In genomic region chr11:121790435-121790834, GRCh38 we compare ENCODE assay signal across 23 cellular contexts.
DNase-seq lines count a peak whose midpoint lies in the region; ATAC-seq, FAIRE-seq and TF ChIP-seq lines count a peak whose summit lies in the region.
"Had no signal": no experiment of that assay in that cellular context is flagged by ENCODE, and none has a peak within 500 bp of the region (broad histone marks: within the 10 kb centered on the region; RNA-seq: fewer than 3 reads in every experiment).

No MANE protein-coding gene starts in this region.

- H3K4me3 Mint-ChIP-seq in GM23338 (no peak overlapping the region), CD14-positive monocyte (no peak overlapping the region)
- H3K4me3 Mint-ChIP-seq: B cell; CD4-positive, CD25-positive, alpha-beta regulatory T cell; CD8-positive, alpha-beta memory T cell; HFFc6; IgD-negative memory B cell had no signal

- H3K9me2 ChIP-seq in GM23338 (ENCODE audit: insufficient read depth): peaks cover 25% of the 10 kb centered on the region

- no peaks in the 10 kb centered on the region for H3K27me3 ChIP-seq in GM23338 (ENCODE audit: insufficient read depth)
- no peaks in the 10 kb centered on the region for H3K27me3 ChIP-seq in mesendoderm (ENCODE audit: insufficient read depth, low read length, poor library complexity)
- H3K27me3 ChIP-seq: BLaER1 treated with 17β-estradiol and CSF1 and Interleukin-3, amounts not matched to agents 10 nM and 100 nM had no signal

- no peak overlapping the region for H3K56ac ChIP-seq in mesendoderm (ENCODE audit: low read length)

- no peak for FAIRE-seq in frontal cortex (lab: Jason Lieb, UNC)
- FAIRE-seq: D721Med, G401.6, GM12891, GM19239, HepG2 had no signal

- H3K27ac Mint-ChIP-seq in GM23338 (no peak overlapping the region), CD14-positive monocyte (no peak overlapping the region)
- H3K27ac Mint-ChIP-seq: B cell; CD4-positive, CD25-positive, alpha-beta regulatory T cell; CD8-positive, alpha-beta memory T cell; HFFc6; IgD-negative memory B cell had no signal

- H2AK5ac ChIP-seq in mesendoderm (ENCODE audit: low read length): no peak overlapping the region

- H3K27me3 Mint-ChIP-seq in GM23338 (ENCODE audit: insufficient read depth, low read depth, poor library complexity) (no peaks in the 10 kb centered on the region), CD14-positive monocyte (ENCODE audit: low read depth in 3 of 3) (peaks cover 0 to 2% (median 2%) of the 10 kb centered on the region in 3 donors)
- H3K27me3 Mint-ChIP-seq: CD4-positive, CD25-positive, alpha-beta regulatory T cell had no signal

- H3K36me3 ChIP-seq in GM23338 (ENCODE audit: insufficient read depth) (no peaks in the 10 kb centered on the region), mesendoderm (ENCODE audit: control insufficient read depth, insufficient read depth, low read length) (no peaks in the 10 kb centered on the region)
- H3K36me3 ChIP-seq: BLaER1 treated with 17β-estradiol and CSF1 and Interleukin-3, amounts not matched to agents 10 nM and 100 nM had no signal

- no CpG with 5 or more reads among the region's 2 CpGs for WGBS in mesendoderm (ENCODE audit: extremely low coverage, insufficient coverage, low lambda C conversion rate)

- H3F3A ChIP-seq in GM23338 (replicated peaks; ENCODE audit: low read depth): no peaks in the 10 kb centered on the region

- no peak overlapping the region for H2BK120ac ChIP-seq in mesendoderm (ENCODE audit: low read depth, low read length)

- H3K4me2 ChIP-seq in GM23338 (no peak overlapping the region), mesendoderm (ENCODE audit: low read length) (no peak overlapping the region)
- H3K4me2 ChIP-seq: BLaER1 treated with 17β-estradiol and CSF1 and Interleukin-3, amounts not matched to agents 10 nM and 100 nM had no signal

- TF ChIP-seq CTCF in GM23338 (conservative IDR thresholded peaks at IDR 0.05; ENCODE audit: low read depth in 2 of 2) (no peak), choroid plexus epithelial cell (conservative IDR thresholded peaks at IDR 0.05; ENCODE audit: low read depth, low read length) (no peak), CD14-positive monocyte (IDR thresholded peaks at IDR 0.05) (no peak)

- H3K79me1 ChIP-seq in mesendoderm (ENCODE audit: low read length): no peaks in the 10 kb centered on the region

- no peak overlapping the region for H3K9ac ChIP-seq in mesendoderm (ENCODE audit: low read length)
- H3K9ac ChIP-seq: BLaER1 treated with 17β-estradiol and CSF1 and Interleukin-3, amounts not matched to agents 10 nM and 100 nM; GM23248 had no signal

- no peak overlapping the region for H4K8ac ChIP-seq in mesendoderm (ENCODE audit: low read depth, low read length)

- H3K4me1 ChIP-seq in GM23338 (ENCODE audit: insufficient read depth): peaks cover 5% of the 10 kb centered on the region
- H3K4me1 ChIP-seq in mesendoderm (ENCODE audit: control insufficient read depth, low read depth, low read length): no peaks in the 10 kb centered on the region
- H3K4me1 ChIP-seq: Caco-2 had no signal

- H3K4ac ChIP-seq in mesendoderm (ENCODE audit: low read depth, low read length): no peak overlapping the region

- H3K27ac ChIP-seq in GM23338 (ENCODE audit: low read depth) (no peak overlapping the region), mesendoderm (ENCODE audit: low read depth, low read length) (no peak overlapping the region)
- H3K27ac ChIP-seq: BLaER1 treated with 17β-estradiol and CSF1 and Interleukin-3, amounts not matched to agents 10 nM and 100 nM; GM23248 had no signal

- no peak overlapping the region for H2BK15ac ChIP-seq in mesendoderm (replicated peaks; ENCODE audit: low read depth)

- DNase-seq in GM23338 (ENCODE audit: low spot score) (peak; percentile 36), choroid plexus epithelial cell (ENCODE audit: low read depth) (peak; percentile 26), mesendoderm (peak; percentile 54), frontal cortex (ENCODE audit: low spot score in 2 of 2) (no peak), UCSD-AML1 (lab: John Stamatoyannopoulos, UW; ENCODE audit: unreplicated experiment) (no peak), CD14-positive monocyte (ENCODE audit: low spot score) (no peak)
- DNase-seq: 8988T; Caco-2; CD4-positive, CD25-positive, alpha-beta regulatory T cell; CD8-positive, alpha-beta memory T cell; GM23248; H7; HFFc6 had no signal

- no peak overlapping the region for H3K18ac ChIP-seq in mesendoderm (ENCODE audit: low read length)

- peaks cover 16% of the 10 kb centered on the region for H3K4me1 Mint-ChIP-seq in GM23338
- H3K4me1 Mint-ChIP-seq in CD14-positive monocyte: peaks cover 3% of the 10 kb centered on the region
- H3K4me1 Mint-ChIP-seq: B cell; CD4-positive, CD25-positive, alpha-beta regulatory T cell; CD8-positive, alpha-beta memory T cell; IgD-negative memory B cell had no signal

- H3K9me3 Mint-ChIP-seq in GM23338: peaks cover 10% of the 10 kb centered on the region; the same call in 2 of the 3 replicates
- peaks cover 0 to 16% (median 5%) of the 10 kb centered on the region in 7 donors for H3K9me3 Mint-ChIP-seq in CD14-positive monocyte

- no peaks in the 10 kb centered on the region; the same call in 1 of the 3 replicates for H3K36me3 Mint-ChIP-seq in GM23338 (ENCODE audit: low read depth)
- no peaks in the 10 kb centered on the region for H3K36me3 Mint-ChIP-seq in CD14-positive monocyte
- H3K36me3 Mint-ChIP-seq: CD4-positive, CD25-positive, alpha-beta regulatory T cell; IgD-negative memory B cell had no signal

- no peak for ATAC-seq in GM23338
- ATAC-seq in GM21529 (IDR thresholded peaks at IDR 0.05; ENCODE audit: unreplicated experiment): no peak
- ATAC-seq: HCT116, HepG2 had no signal

- H4K20me1 ChIP-seq in GM23338 (replicated peaks; ENCODE audit: insufficient read depth): no peaks in the 10 kb centered on the region
- H4K20me1 ChIP-seq: BLaER1 treated with 17β-estradiol and CSF1 and Interleukin-3, amounts not matched to agents 10 nM and 100 nM had no signal

- no peak overlapping the region for H3K23ac ChIP-seq in mesendoderm (ENCODE audit: low read length)

- H3K79me2 ChIP-seq in GM23338 (replicated peaks; ENCODE audit: insufficient read depth) (no peaks in the 10 kb centered on the region), mesendoderm (ENCODE audit: control insufficient read depth, insufficient read depth, low read length) (no peaks in the 10 kb centered on the region)

- intact Hi-C loops in CD14-positive monocyte (cut with micrococcal nuclease): no loop called here

- no peak overlapping the region for H2BK5ac ChIP-seq in mesendoderm (ENCODE audit: low read length)

- no peak overlapping the region for H4K5ac ChIP-seq in mesendoderm (ENCODE audit: low read length)

- H3K4me3 ChIP-seq in GM23338 (no peak overlapping the region), choroid plexus epithelial cell (ENCODE audit: low read depth, low read length) (no peak overlapping the region), mesendoderm (ENCODE audit: low read length) (no peak overlapping the region)
- H3K4me3 ChIP-seq: BLaER1 treated with 17β-estradiol and CSF1 and Interleukin-3, amounts not matched to agents 10 nM and 100 nM; GM23248 had no signal

- H2AFZ ChIP-seq in GM23338: no peak overlapping the region
- H2AFZ ChIP-seq: GM23248 had no signal

TF ChIP-seq in GM23338, 12 proteins besides CTCF, POLR2A, EP300 and RAD21 (continues in another document):
- TF ChIP-seq REST (IDR thresholded peaks at IDR 0.05; ENCODE audit: unreplicated experiment) (no peak), EZH2phosphoT487 (IDR thresholded peaks at IDR 0.05; ENCODE audit: unreplicated experiment) (no peak), JUNB (IDR thresholded peaks at IDR 0.05; ENCODE audit: unreplicated experiment) (no peak)

Comparison
In these comparisons a context has a peak if more than half of its experiments do, and no peak if none do; other contexts are left out.
1. DNase-seq: peak in GM23338 (single experiment), choroid plexus epithelial cell (single experiment) and mesendoderm (single experiment); none in frontal cortex (0 of 2), UCSD-AML1 (single experiment) and CD14-positive monocyte (single experiment).